ENCODE assay signal across 1 cellular context in genomic region chr4:91114386-91114785, GRCh38.
TF ChIP-seq lines count a peak whose summit lies in the region.

No MANE protein-coding gene starts in this region.

TF ChIP-seq in GM23338, 12 proteins besides CTCF, POLR2A, EP300 and RAD21 (continued from another document):
- peak; percentile 59; the same call in 1 of the 2 replicates for TF ChIP-seq ZNF462 (CRISPR knock-in tag; IDR thresholded peaks at IDR 0.05)
- TF ChIP-seq CREB1 (CRISPR knock-in tag; IDR thresholded peaks at IDR 0.05; ENCODE audit: low read depth) = no peak
- TF ChIP-seq ZNF114 (CRISPR knock-in tag; IDR thresholded peaks at IDR 0.05) = no peak
